Comparison of ENCODE assay signal across 35 cellular contexts in the genomic region with DNA sequence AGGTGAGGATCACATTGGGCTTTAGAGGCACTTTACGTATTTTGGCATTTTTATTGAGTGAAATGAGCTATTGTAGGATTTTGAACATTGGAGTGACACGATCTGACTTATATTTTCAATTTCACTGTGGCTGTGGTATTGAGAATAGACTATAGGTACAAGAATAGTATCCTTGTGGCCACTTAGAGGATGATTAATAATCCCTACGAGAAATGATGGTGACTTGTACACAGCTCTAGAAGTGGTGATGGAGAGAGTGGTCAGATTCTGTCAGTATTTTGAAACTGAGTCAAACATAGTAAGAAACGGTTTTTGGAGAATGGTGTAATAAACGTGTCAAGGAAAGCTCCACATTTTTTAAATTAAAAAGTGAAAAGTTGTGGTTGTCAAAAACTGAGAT.
"Had no signal": no experiment of that assay in that cellular context is flagged by ENCODE, and none has a peak within 500 bp of the region (broad histone marks: within the 10 kb centered on the region; RNA-seq: fewer than 3 reads in every experiment).

No MANE protein-coding gene starts in this region.

- H3K4me3 ChIP-seq: MG63 had no signal

- H3K4me2 ChIP-seq: KMS-11 had no signal

- H3K27ac ChIP-seq: KMS-11 had no signal

- H3K36me3 ChIP-seq: MG63 had no signal

- H3K27me3 ChIP-seq: MG63 had no signal

- DNase-seq: Karpas-422, Kasumi-1, MG63, MM.1S, MV-4-11, NCI-H1048, NCI-H1092, NCI-H1092 treated with DMSO at 0.1 percent for 48 hours, NCI-H1105, NCI-H1105 treated with DMSO at 0.1 percent for 48 hours, NCI-H1417, NCI-H1417 treated with DMSO at 0.1 percent for 48 hours, NCI-H1436, NCI-H1436 treated with DMSO at 0.1 percent for 48 hours, NCI-H146, NCI-H1694, NCI-H1694 treated with DMSO at 0.1 percent for 48 hours, NCI-H187, NCI-H187 treated with DMSO at 0.1 percent for 48 hours, NCI-H1930, NCI-H2029, NCI-H2029 treated with DMSO at 0.1 percent for 48 hours, NCI-H2081, NCI-H2081 treated with DMSO at 0.1 percent for 48 hours, NCI-H2107, NCI-H2171, NCI-H2171 treated with DMSO at 0.1 percent for 48 hours, NCI-H2227 treated with DMSO at 0.1 percent for 48 hours, NCI-H226, NCI-H345, NCI-H446, NCI-H446 treated with DMSO at 0.1 percent for 48 hours, NCI-H510A, NCI-H510A treated with DMSO at 0.1 percent for 48 hours had no signal

- H3K9me3 ChIP-seq: MG63 had no signal
